ENCODE assay signal across 8 cellular contexts in genomic region chr19:2427323-2428026, GRCh38. TPM values are rescaled to one million over a fixed set of nuclear protein-coding genes. Genes with fewer than 3 reads are reported as not detected.
DNase-seq lines count a peak whose midpoint lies in the region; ATAC-seq and TF ChIP-seq lines count a peak whose summit lies in the region.

Gene TIMM13 (minus strand): TSS chr19:2427586. CDS start chr19:2427533, 53 bp downstream.

- DNase-seq in NCI-H2029 treated with DMSO at 0.1 percent for 48 hours (lab: John Stamatoyannopoulos, UW) (peak; percentile 92), T-helper 22 cell (ENCODE audit: low read depth) (peak; percentile 91), ascending aorta (ENCODE audit: low spot score in 2 of 2) (peak; percentile 88 to 98), right cardiac atrium (peak; percentile 97 to 100 (median 99)), putamen (ENCODE audit: low spot score) (peak; percentile 97), uterus (peak; percentile 95 to 97)

- intact Hi-C loops in ascending aorta (cut with DNase I): loop anchor here (1.0 to 2.0 kb wide), 2 partner anchors 30 to 183 kb away; no protein-coding TSS in a partner anchor
- intact Hi-C loops in right cardiac atrium (cut with DNase I): no loop called here
- intact Hi-C loops in uterus (cut with DNase I; ENCODE audit: low total_unique reads): no loop called here

- H3K27ac ChIP-seq in ascending aorta (peak within 1 kb of the TSS; percentile 86 to 95), right cardiac atrium (ENCODE audit: low read length) (peak within 1 kb of the TSS; percentile 95), uterus (peak within 1 kb of the TSS; percentile 94 to 97)

- peaks cover 19 to 25% of the 10 kb centered on the region in 2 donors for H3K4me1 ChIP-seq in ascending aorta
- peaks cover 8% of the 10 kb centered on the region for H3K4me1 ChIP-seq in right cardiac atrium (ENCODE audit: control insufficient read depth, insufficient read depth, low read length)
- peaks cover 6 to 29% of the 10 kb centered on the region in 2 donors for H3K4me1 ChIP-seq in uterus

- ATAC-seq in GM18508 (IDR thresholded peaks at IDR 0.05; ENCODE audit: insufficient read depth, unreplicated experiment) (peak; percentile 64), HG02981 (IDR thresholded peaks at IDR 0.05; ENCODE audit: unreplicated experiment) (peak; percentile 81), right cardiac atrium (peak; percentile 93 to 95)

- H3K9me3 ChIP-seq in ascending aorta: no peaks in the 10 kb centered on the region
- no peaks in the 10 kb centered on the region for H3K9me3 ChIP-seq in right cardiac atrium (ENCODE audit: control insufficient read depth, low read length)
- no peaks in the 10 kb centered on the region for H3K9me3 ChIP-seq in uterus

- WGBS in right cardiac atrium: under 1% methylated on average over 84 of the region's 84 CpGs

- peak within 1 kb of the TSS; percentile 69 to 77 for H3K4me3 ChIP-seq in ascending aorta
- peak within 1 kb of the TSS; percentile 67 for H3K4me3 ChIP-seq in right cardiac atrium (ENCODE audit: low read length)
- peak within 1 kb of the TSS; percentile 62 to 70 for H3K4me3 ChIP-seq in uterus

- no peaks in the 10 kb centered on the region for H3K27me3 ChIP-seq in ascending aorta
- H3K27me3 ChIP-seq in right cardiac atrium (ENCODE audit: control insufficient read depth, insufficient read depth): no peaks in the 10 kb centered on the region
- H3K27me3 ChIP-seq in uterus: no peaks in the 10 kb centered on the region

- no peak for TF ChIP-seq CTCF in ascending aorta (IDR thresholded peaks at IDR 0.05)
- peak in 2 of 4 experiments; percentile 7 to 27 for TF ChIP-seq CTCF in uterus (IDR thresholded peaks at IDR 0.05)

- H3K36me3 ChIP-seq in ascending aorta (peaks cover 6 to 23% of the 10 kb centered on the region in 2 donors), uterus (no peaks in the 10 kb centered on the region)

- TF ChIP-seq POLR2A in uterus (IDR thresholded peaks at IDR 0.05): peak in 1 of 2 donors; percentile 72

RNA-seq across cellular contexts. Expression of gene TIMM13, which starts in this region (rescaled TPM):
- 55.0 TPM for total RNA-seq in ascending aorta
- total RNA-seq in right cardiac atrium: 10 to 100 TPM; 73.9 to 91.2 (median 81.2) TPM
- polyA plus RNA-seq in right cardiac atrium: 69.6 TPM
- total RNA-seq in uterus: 10 to 100 TPM in 3 of 4 donors, 1 to 10 TPM in 1; 6.5 to 53.8 (median 31.9) TPM

Comparison
In these comparisons a context has a peak if more than half of its experiments do, and no peak if none do; other contexts are left out.
1. Peak in every context shown above with its lines: DNase-seq, ATAC-seq, H3K4me3 ChIP-seq and H3K27ac ChIP-seq.